1 cellular context compared by ENCODE assay signal in genomic region chr2:80547344-80547743, GRCh38.
A peak's percentile ranks its signal among the peaks of the same experiment; 100 is the strongest.
TF ChIP-seq lines count a peak whose summit lies in the region.

No MANE protein-coding gene starts in this region.

TF ChIP-seq in K562, 482 proteins besides CTCF, POLR2A, EP300 and RAD21 (continued from another document):
- TF ChIP-seq PBX2 (CRISPR knock-in tag; IDR thresholded peaks at IDR 0.05; ENCODE audit: low read depth), result no peak
- TF ChIP-seq PBX2 (tag; conservative IDR thresholded peaks at IDR 0.05; ENCODE audit: low read depth), result no peak
- 0 out of 2 replicates have a peak, but pooled peaks have one; percentile 4 for TF ChIP-seq SPI1 (IDR thresholded peaks at IDR 0.05; ENCODE audit: borderline replicate concordance, low read depth, low read length)
